In genomic region chr1:108125312-108126138, GRCh38 we compare ENCODE assay signal across 8 cellular contexts.
DNase-seq lines count a peak whose midpoint lies in the region; ATAC-seq and TF ChIP-seq lines count a peak whose summit lies in the region.

No MANE protein-coding gene starts in this region.

- WGBS in prostate gland = 8% methylated on average over 7 of the region's 7 CpGs
- 3 to 5% methylated on average over 7 of the region's 7 CpGs for WGBS in aorta, 2 donors

- H3K9me3 ChIP-seq in prostate gland (no peaks in the 10 kb centered on the region), aorta (ENCODE audit: control insufficient read depth, low read length) (no peaks in the 10 kb centered on the region)

- H3K4me3 ChIP-seq in prostate gland (no peak overlapping the region), aorta (ENCODE audit: low read length in 2 of 2) (no peak overlapping the region)

- peak; percentile 87 for TF ChIP-seq CTCF in GM12872 (IDR thresholded peaks at IDR 0.05; ENCODE audit: insufficient read depth, low read depth, low read length)
- peak; percentile 80 to 98 (median 92) for TF ChIP-seq CTCF in prostate gland (IDR thresholded peaks at IDR 0.05)

- H3K4me1 ChIP-seq in prostate gland (replicated peaks) = no peaks in the 10 kb centered on the region
- no peaks in the 10 kb centered on the region for H3K4me1 ChIP-seq in aorta (ENCODE audit: control insufficient read depth in 1 of 2, insufficient read depth in 2 of 2, low read length in 2 of 2)

- H3K27ac ChIP-seq in prostate gland (peak overlapping the region; percentile 65 to 68), aorta (ENCODE audit: low read depth in 1 of 2, low read length in 2 of 2) (no peak overlapping the region)

- TF ChIP-seq POLR2A in prostate gland (IDR thresholded peaks at IDR 0.05) = no peak

- intact Hi-C loops in Right ventricle myocardium inferior (cut with DNase I) (loop anchor here (1.0 kb wide), 1 partner anchor 343 kb away; no protein-coding TSS in a partner anchor), prostate gland (cut with DNase I) (loop anchor here (1.0 kb wide), 1 partner anchor 343 kb away; no protein-coding TSS in a partner anchor), aorta (cut with DNase I) (loop anchor here (2.0 kb wide), 1 partner anchor 343 kb away; no protein-coding TSS in a partner anchor)

- ATAC-seq in HG02571 (IDR thresholded peaks at IDR 0.05; ENCODE audit: unreplicated experiment) (peak; percentile 91), SK-N-SH treated with all-trans-retinoic acid at 6 μM for 48 hours (peak; percentile 98), Right ventricle myocardium inferior (peak; percentile 91), aorta (ENCODE audit: low FRiP score) (peak; percentile 90)

- no peaks in the 10 kb centered on the region for H3K36me3 ChIP-seq in prostate gland
- H3K36me3 ChIP-seq in aorta (ENCODE audit: control insufficient read depth in 1 of 2, insufficient read depth in 2 of 2, low read length in 1 of 2) = no peaks in the 10 kb centered on the region

- no peaks in the 10 kb centered on the region for H3K27me3 ChIP-seq in prostate gland (replicated peaks; ENCODE audit: insufficient read depth)
- no peaks in the 10 kb centered on the region for H3K27me3 ChIP-seq in aorta (ENCODE audit: control insufficient read depth in 1 of 2, insufficient read depth in 2 of 2, low read length in 1 of 2)

- DNase-seq in NAMALWA (ENCODE audit: low spot score) (peak; percentile 78), Right ventricle myocardium inferior (ENCODE audit: missing footprints) (no peak), prostate gland (ENCODE audit: low spot score) (peak; percentile 76), aorta (peak in 1 of 2 donors; percentile 72)
- DNase-seq in activated naive CD4-positive, alpha-beta T cell treated with anti-CD3 and anti-CD28 coated beads, Interleukin-2, amount 50 U/mL, for 16 hours = peak; percentile 56

TF ChIP-seq in SK-N-SH treated with all-trans-retinoic acid at 6 μM for 48 hours, 23 proteins besides CTCF, POLR2A, EP300 and RAD21:
- TF ChIP-seq ISL1 (CRISPR knock-in tag; IDR thresholded peaks at IDR 0.05) (no peak), BACH2 (CRISPR knock-in tag; IDR thresholded peaks at IDR 0.05; ENCODE audit: borderline replicate concordance) (no peak), ARNTL (CRISPR knock-in tag; IDR thresholded peaks at IDR 0.05; ENCODE audit: borderline replicate concordance, low read depth) (no peak), TCF4 (CRISPR knock-in tag; IDR thresholded peaks at IDR 0.05; ENCODE audit: borderline replicate concordance) (no peak), PATZ1 (CRISPR knock-in tag; IDR thresholded peaks at IDR 0.05; ENCODE audit: borderline replicate concordance) (no peak), ZNF70 (CRISPR knock-in tag; IDR thresholded peaks at IDR 0.05) (no peak), ESRRG (CRISPR knock-in tag; IDR thresholded peaks at IDR 0.05) (no peak), ZFP3 (CRISPR knock-in tag; IDR thresholded peaks at IDR 0.05) (no peak), PPARA (CRISPR knock-in tag; IDR thresholded peaks at IDR 0.05; ENCODE audit: borderline replicate concordance) (no peak)

Comparison
In these comparisons a context has a peak if more than half of its experiments do, and no peak if none do; other contexts are left out.
1. H3K27ac ChIP-seq: peak in prostate gland (2 of 2); none in aorta (0 of 2).
2. Peak in every context shown above with its lines, with median percentiles within 50 percentile points of each other: ATAC-seq.